Comparison of ENCODE assay signal across 1 cellular context in genomic region chr19:33284146-33284643, GRCh38.
TF ChIP-seq lines count a peak whose summit lies in the region.

No MANE protein-coding gene starts in this region.

TF ChIP-seq in HepG2, 621 proteins besides CTCF, POLR2A, EP300 and RAD21:
- TF ChIP-seq ZBTB49 (CRISPR knock-in tag; IDR thresholded peaks at IDR 0.05; ENCODE audit: borderline replicate concordance) (no peak), TBX3 (IDR thresholded peaks at IDR 0.05; ENCODE audit: borderline replicate concordance) (no peak), ZNF329 (CRISPR knock-in tag; IDR thresholded peaks at IDR 0.05; ENCODE audit: low read depth) (peak; percentile 95)
